14 cellular contexts compared by ENCODE assay signal in genomic region chr5:109654455-109654854, GRCh38. TPM values are rescaled to one million over a fixed set of nuclear protein-coding genes. Genes with fewer than 3 reads are reported as not detected.
DNase-seq lines count a peak whose midpoint lies in the region; ATAC-seq and TF ChIP-seq lines count a peak whose summit lies in the region.
"Had no signal": no experiment of that assay in that cellular context is flagged by ENCODE, and none has a peak within 500 bp of the region (broad histone marks: within the 10 kb centered on the region; RNA-seq: fewer than 3 reads in every experiment).

No MANE protein-coding gene starts in this region.

- H3K36me3 Mint-ChIP-seq in activated T-cell treated with anti-CD3 and anti-CD28 coated beads, Interleukin-2, amount 50 U/mL, for 72 hours (ENCODE audit: insufficient read depth in 2 of 2): no peaks in the 10 kb centered on the region
- no peaks in the 10 kb centered on the region for H3K36me3 Mint-ChIP-seq in activated T-cell treated with anti-CD3 and anti-CD28 coated beads, Interleukin-2, amount 50 U/mL, for 24 hours (ENCODE audit: low read depth)
- H3K36me3 Mint-ChIP-seq in dendritic cell treated with granulocyte-macrophage colony-stimulating factor and Interleukin-4, amounts not matched to agents 40 ng/mL and 50 ng/mL, for 4 days (ENCODE audit: low read depth): no peaks in the 10 kb centered on the region
- peaks cover 5% of the 10 kb centered on the region for H3K36me3 Mint-ChIP-seq in stimulated activated effector memory CD8-positive, alpha-beta T cell treated with anti-CD3 and anti-CD28 coated beads, Interleukin-12 subunit alpha, Interleukin-12 subunit beta, amount 100 ng/mL, for 72 hours
- H3K36me3 Mint-ChIP-seq: activated naive CD4-positive, alpha-beta T cell treated with anti-CD3 and anti-CD28 coated beads, Interleukin-2, amount 10 ng/mL, durations not matched to agents 7 days and 5 days; type B pancreatic cell had no signal

- no peak for TF ChIP-seq CTCF in NB4 (IDR thresholded peaks at IDR 0.05; ENCODE audit: low read depth, low read length)

- intact Hi-C loops in dendritic cell treated with granulocyte-macrophage colony-stimulating factor and Interleukin-4, amounts not matched to agents 40 ng/mL and 50 ng/mL, for 4 days (cut with micrococcal nuclease): loop anchor here (10.0 kb wide), 1 partner anchor 150 kb away; no protein-coding TSS in a partner anchor

- H3K9me3 Mint-ChIP-seq in activated T-cell treated with anti-CD3 and anti-CD28 coated beads, Interleukin-2, amount 50 U/mL, for 72 hours: no peaks in the 10 kb centered on the region
- H3K9me3 Mint-ChIP-seq in activated T-cell treated with anti-CD3 and anti-CD28 coated beads, Interleukin-2, amount 50 U/mL, for 24 hours: no peaks in the 10 kb centered on the region
- no peaks in the 10 kb centered on the region for H3K9me3 Mint-ChIP-seq in dendritic cell treated with granulocyte-macrophage colony-stimulating factor and Interleukin-4, amounts not matched to agents 40 ng/mL and 50 ng/mL, for 4 days
- H3K9me3 Mint-ChIP-seq in stimulated activated effector memory CD8-positive, alpha-beta T cell treated with anti-CD3 and anti-CD28 coated beads, Interleukin-12 subunit alpha, Interleukin-12 subunit beta, amount 100 ng/mL, for 72 hours: no peaks in the 10 kb centered on the region
- H3K9me3 Mint-ChIP-seq: activated naive CD4-positive, alpha-beta T cell treated with anti-CD3 and anti-CD28 coated beads, Interleukin-2, amount 10 ng/mL, durations not matched to agents 7 days and 5 days; type B pancreatic cell had no signal

- H3K27me3 Mint-ChIP-seq in activated T-cell treated with anti-CD3 and anti-CD28 coated beads, Interleukin-2, amount 50 U/mL, for 72 hours (ENCODE audit: low read depth): peaks cover 25% of the 10 kb centered on the region
- H3K27me3 Mint-ChIP-seq in activated T-cell treated with anti-CD3 and anti-CD28 coated beads, Interleukin-2, amount 50 U/mL, for 24 hours: peaks cover 3% of the 10 kb centered on the region
- peaks cover 6% of the 10 kb centered on the region for H3K27me3 Mint-ChIP-seq in dendritic cell treated with granulocyte-macrophage colony-stimulating factor and Interleukin-4, amounts not matched to agents 40 ng/mL and 50 ng/mL, for 4 days

- TF ChIP-seq POLR2A in NB4 (IDR thresholded peaks at IDR 0.05; ENCODE audit: extremely low read depth, insufficient read length): no peak

- H3K27ac Mint-ChIP-seq in activated T-cell treated with anti-CD3 and anti-CD28 coated beads, Interleukin-2, amount 50 U/mL, for 72 hours: no peak overlapping the region
- H3K27ac Mint-ChIP-seq in activated T-cell treated with anti-CD3 and anti-CD28 coated beads, Interleukin-2, amount 50 U/mL, for 24 hours: no peak overlapping the region
- peak overlapping the region; percentile 41 for H3K27ac Mint-ChIP-seq in dendritic cell treated with granulocyte-macrophage colony-stimulating factor and Interleukin-4, amounts not matched to agents 40 ng/mL and 50 ng/mL, for 4 days
- H3K27ac Mint-ChIP-seq in stimulated activated effector memory CD8-positive, alpha-beta T cell treated with anti-CD3 and anti-CD28 coated beads, Interleukin-12 subunit alpha, Interleukin-12 subunit beta, amount 100 ng/mL, for 72 hours: no peak overlapping the region
- H3K27ac Mint-ChIP-seq: activated naive CD4-positive, alpha-beta T cell treated with anti-CD3 and anti-CD28 coated beads, Interleukin-2, amount 10 ng/mL, durations not matched to agents 7 days and 5 days; type B pancreatic cell had no signal

- peaks cover 34% of the 10 kb centered on the region for H3K4me1 Mint-ChIP-seq in activated T-cell treated with anti-CD3 and anti-CD28 coated beads, Interleukin-2, amount 50 U/mL, for 72 hours (ENCODE audit: low read depth)
- peaks cover 32% of the 10 kb centered on the region for H3K4me1 Mint-ChIP-seq in activated T-cell treated with anti-CD3 and anti-CD28 coated beads, Interleukin-2, amount 50 U/mL, for 24 hours (ENCODE audit: low read depth)
- H3K4me1 Mint-ChIP-seq in dendritic cell treated with granulocyte-macrophage colony-stimulating factor and Interleukin-4, amounts not matched to agents 40 ng/mL and 50 ng/mL, for 4 days (ENCODE audit: low read depth): peaks cover 35% of the 10 kb centered on the region
- peaks cover 15% of the 10 kb centered on the region for H3K4me1 Mint-ChIP-seq in stimulated activated effector memory CD8-positive, alpha-beta T cell treated with anti-CD3 and anti-CD28 coated beads, Interleukin-12 subunit alpha, Interleukin-12 subunit beta, amount 100 ng/mL, for 72 hours

- H3K4me3 Mint-ChIP-seq in activated T-cell treated with anti-CD3 and anti-CD28 coated beads, Interleukin-2, amount 50 U/mL, for 72 hours: no peak overlapping the region
- no peak overlapping the region for H3K4me3 Mint-ChIP-seq in activated T-cell treated with anti-CD3 and anti-CD28 coated beads, Interleukin-2, amount 50 U/mL, for 24 hours
- H3K4me3 Mint-ChIP-seq in dendritic cell treated with granulocyte-macrophage colony-stimulating factor and Interleukin-4, amounts not matched to agents 40 ng/mL and 50 ng/mL, for 4 days: no peak overlapping the region
- H3K4me3 Mint-ChIP-seq in stimulated activated effector memory CD8-positive, alpha-beta T cell treated with anti-CD3 and anti-CD28 coated beads, Interleukin-12 subunit alpha, Interleukin-12 subunit beta, amount 100 ng/mL, for 72 hours: no peak overlapping the region
- H3K4me3 Mint-ChIP-seq: activated naive CD4-positive, alpha-beta T cell treated with anti-CD3 and anti-CD28 coated beads, Interleukin-2, amount 10 ng/mL, durations not matched to agents 7 days and 5 days; type B pancreatic cell had no signal

- peak; percentile 15 to 16 for DNase-seq in activated T-cell treated with anti-CD3 and anti-CD28 coated beads, Interleukin-2, amount 50 U/mL, for 72 hours
- DNase-seq in activated T-cell treated with anti-CD3 and anti-CD28 coated beads, Interleukin-2, amount 50 U/mL, for 24 hours: no peak
- peak; percentile 8 for DNase-seq in NB4 (ENCODE audit: low read depth)
- no peak for DNase-seq in stimulated activated effector memory CD8-positive, alpha-beta T cell treated with anti-CD3 and anti-CD28 coated beads, Interleukin-12 subunit alpha, Interleukin-12 subunit beta, amount 100 ng/mL, for 72 hours (ENCODE audit: low spot score in 2 of 2)
- no peak for DNase-seq in COLO668 (lab: John Stamatoyannopoulos, UW; ENCODE audit: unreplicated experiment)
- DNase-seq in mucosa of gallbladder (ENCODE audit: low spot score): no peak
- DNase-seq in DMS53 treated with DMSO at 0.1 percent for 48 hours (lab: John Stamatoyannopoulos, UW; ENCODE audit: unreplicated experiment): no peak
- DNase-seq: activated naive CD4-positive, alpha-beta T cell treated with anti-CD3 and anti-CD28 coated beads, Interleukin-2, amount 10 ng/mL, durations not matched to agents 7 days and 5 days; DND-41; NCI-H1105 treated with DMSO at 0.1 percent for 48 hours; NCI-H2227 treated with DMSO at 0.1 percent for 48 hours; posterior cingulate gyrus had no signal

- no peak overlapping the region for H3K4me3 ChIP-seq in NB4 (ENCODE audit: low read depth, low read length)

- peak; percentile 65 to 75 for ATAC-seq in activated T-cell treated with anti-CD3 and anti-CD28 coated beads, Interleukin-2, amount 50 U/mL, for 72 hours (replicated peaks in 1 of 2)
- ATAC-seq in stimulated activated effector memory CD8-positive, alpha-beta T cell treated with anti-CD3 and anti-CD28 coated beads, Interleukin-12 subunit alpha, Interleukin-12 subunit beta, amount 100 ng/mL, for 72 hours: peak; percentile 86

RNA-seq across cellular contexts. Expression of gene MAN2A1, which starts 35.3 kb away (rescaled TPM):
- 10 to 100 TPM; 47.4 to 48.8 TPM for total RNA-seq in activated T-cell treated with anti-CD3 and anti-CD28 coated beads, Interleukin-2, amount 50 U/mL, for 72 hours
- total RNA-seq in mucosa of gallbladder: 105 TPM

Comparison
In these comparisons a context has a peak if more than half of its experiments do, and no peak if none do; other contexts are left out.
1. DNase-seq: peak in activated T-cell treated with anti-CD3 and anti-CD28 coated beads, Interleukin-2, amount 50 U/mL, for 72 hours (2 of 2) and NB4 (single experiment); none in activated T-cell treated with anti-CD3 and anti-CD28 coated beads, Interleukin-2, amount 50 U/mL, for 24 hours (single experiment), stimulated activated effector memory CD8-positive, alpha-beta T cell treated with anti-CD3 and anti-CD28 coated beads, Interleukin-12 subunit alpha, Interleukin-12 subunit beta, amount 100 ng/mL, for 72 hours (0 of 2), COLO668 (single experiment), mucosa of gallbladder (single experiment) and DMS53 treated with DMSO at 0.1 percent for 48 hours (single experiment).